Comparison of ENCODE assay signal across 8 cellular contexts in genomic region chr2:120313695-120314615, GRCh38. TPM values are rescaled to one million over a fixed set of nuclear protein-coding genes. Genes with fewer than 3 reads are reported as not detected.
DNase-seq lines count a peak whose midpoint lies in the region; ATAC-seq and TF ChIP-seq lines count a peak whose summit lies in the region.

No MANE protein-coding gene starts in this region.

- in situ Hi-C loops in HAP-1 (cut with MboI; ENCODE audit: low sequenced_read_pairs): no loop called here

- H3K4me1 Mint-ChIP-seq in naive B cell: peaks cover 3 to 20% (median 13%) of the 10 kb centered on the region in 3 donors

- ATAC-seq in naive B cell (ENCODE audit: low read depth in 2 of 2) (no peak), GM18868 (IDR thresholded peaks at IDR 0.05; ENCODE audit: unreplicated experiment) (no peak)

- peak overlapping the region; percentile 44 to 94 (median 80) for H3K4me3 Mint-ChIP-seq in naive B cell

- peak overlapping the region in 1 of 6 donors; percentile 78 for H3K27ac Mint-ChIP-seq in naive B cell

- CTCF ChIA-PET in AG04450 (lab: Charles Lee): interaction anchor here (0.5 to 4.1 kb wide), 52 partner anchors 7 to 771 kb away, joined by 3 to 50 read pairs (median 5); partner anchors contain the start of genes RALB and TMEM185B

- peaks cover 14 to 38% (median 37%) of the 10 kb centered on the region in 3 donors for H3K27me3 Mint-ChIP-seq in naive B cell

- H3K27me3 ChIP-seq in AG04450 (ENCODE audit: control insufficient read depth, insufficient read depth, low read length) (peaks cover 10% of the 10 kb centered on the region), colonic mucosa (no peaks in the 10 kb centered on the region), HAP-1 (ENCODE audit: low read depth) (no peaks in the 10 kb centered on the region)

- DNase-seq in AG04450 (ENCODE audit: low read depth, low spot score): no peak
- no peak for DNase-seq in Jurkat, Clone E6-1 (ENCODE audit: low read depth, low spot score)
- peak; percentile 27 for DNase-seq in colonic mucosa
- DNase-seq in naive B cell: no peak
- DNase-seq in occipital lobe (lab: John Stamatoyannopoulos, UW): no peak
- no peak for DNase-seq in inferior parietal cortex (ENCODE audit: extremely low spot score)
- DNase-seq in HAP-1 (ENCODE audit: low spot score in 2 of 2): no peak

- H3K36me3 Mint-ChIP-seq in naive B cell: no peaks in the 10 kb centered on the region

- no peak overlapping the region for H3K27ac ChIP-seq in AG04450 (ENCODE audit: low read depth, low read length)
- H3K27ac ChIP-seq in colonic mucosa: no peak overlapping the region

- no peaks in the 10 kb centered on the region for H3K9me3 Mint-ChIP-seq in naive B cell

- H3K4me1 ChIP-seq in colonic mucosa: peaks cover 3% of the 10 kb centered on the region
- H3K4me1 ChIP-seq in HAP-1: peaks cover 6% of the 10 kb centered on the region

- H3K36me3 ChIP-seq in colonic mucosa (no peaks in the 10 kb centered on the region), HAP-1 (replicated peaks) (no peaks in the 10 kb centered on the region)

- H3K4me3 ChIP-seq in AG04450 (ENCODE audit: low read depth, low read length) (peak overlapping the region; percentile 63), colonic mucosa (peak overlapping the region; percentile 22), HAP-1 (no peak overlapping the region)
- H3K4me3 ChIP-seq in Jurkat, Clone E6-1 (ENCODE audit: low read length): peak overlapping the region; percentile 10

- POLR2A ChIA-PET in AG04450 (lab: Yijun Ruan, JAX): interaction anchor here (0.8 to 2.1 kb wide), 5 partner anchors 16 to 246 kb away, joined by 3 to 8 read pairs (median 3); partner anchors contain the start of genes RALB and TMEM185B

- H3K9ac ChIP-seq in colonic mucosa (ENCODE audit: low read depth in 2 of 2, low read length in 2 of 2): no peak overlapping the region

- intact Hi-C loops in colonic mucosa (cut with DNase I): loop anchor here (10.0 kb wide), 2 partner anchors 59 to 109 kb away; partner anchors contain the start of gene RALB

- H3K9me3 ChIP-seq in AG04450 (ENCODE audit: control insufficient read depth, insufficient read depth, low read length): no peaks in the 10 kb centered on the region; the same call in 1 of the 2 replicates
- H3K9me3 ChIP-seq in colonic mucosa: no peaks in the 10 kb centered on the region
- H3K9me3 ChIP-seq in HAP-1: no peaks in the 10 kb centered on the region

- TF ChIP-seq CTCF in AG04450 (IDR thresholded peaks at IDR 0.05; ENCODE audit: low read depth, low read length) (no peak), colonic mucosa (IDR thresholded peaks at IDR 0.05) (no peak)

RNA-seq across cellular contexts. Expression of gene INHBB, which starts 32.0 kb away (rescaled TPM):
- 0.05 and 0.09 TPM in 2 replicates for polyA plus RNA-seq in AG04450 (2011; rRNA removed)
- polyA minus RNA-seq in AG04450 (2011; rRNA and poly(A)+ RNA removed): 0.14 TPM in 1 of 2 replicates, not detected in the other
- not detected for polyA plus RNA-seq in Jurkat, Clone E6-1 (2012; ENCODE audit: insufficient read depth, insufficient read length)
- total RNA-seq in colonic mucosa: 1 to 10 TPM in 1 of 2 donors, under 1 TPM in 1; 0.30 to 3.1 TPM
- polyA plus RNA-seq in naive B cell (ENCODE audit: low read depth in 6 of 6): under 1 TPM in 1 of 6 donors, not detected in 5; 0.09 TPM
- 5.0 TPM for total RNA-seq in occipital lobe
